19 cellular contexts compared by ENCODE assay signal in genomic region chr19:28929026-28929425, GRCh38.
A peak's percentile ranks its signal among the peaks of the same experiment; 100 is the strongest.
DNase-seq lines count a peak whose midpoint lies in the region; TF ChIP-seq lines count a peak whose summit lies in the region.
"Had no signal": no experiment of that assay in that cellular context is flagged by ENCODE, and none has a peak within 500 bp of the region (broad histone marks: within the 10 kb centered on the region; RNA-seq: fewer than 3 reads in every experiment).

No MANE protein-coding gene starts in this region.

- H3K27me3 ChIP-seq in mesenchymal stem cell (ENCODE audit: control insufficient read depth in 1 of 2, insufficient read depth in 1 of 2, low read length in 2 of 2) = no peaks in the 10 kb centered on the region
- H3K27me3 ChIP-seq in spleen (replicated peaks in 1 of 7) = no peaks in the 10 kb centered on the region
- H3K27me3 ChIP-seq: SJSA1 had no signal

- H3K9ac ChIP-seq in mesenchymal stem cell (ENCODE audit: low read length) = no peak overlapping the region

- H3K27ac ChIP-seq in mesenchymal stem cell (ENCODE audit: low read length, poor library complexity, severe bottlenecking) (peak overlapping the region; percentile 20), spleen (no peak overlapping the region)
- H3K27ac ChIP-seq: C4-2B, SJSA1 had no signal

- H2BK5ac ChIP-seq in mesenchymal stem cell (ENCODE audit: low read depth, low read length, poor library complexity, severe bottlenecking) = no peak overlapping the region

- intact Hi-C loops in spleen (cut with DNase I; ENCODE audit: low total_unique reads) = no loop called here

- H3K9me3 ChIP-seq in mesenchymal stem cell (ENCODE audit: control insufficient read depth, low read length) (no peaks in the 10 kb centered on the region), spleen (no peaks in the 10 kb centered on the region)

- no peak overlapping the region for H2AFZ ChIP-seq in mesenchymal stem cell (ENCODE audit: low read depth, low read length)

- H3K4me1 ChIP-seq in mesenchymal stem cell (ENCODE audit: control insufficient read depth, insufficient read depth, low read depth, low read length) (peaks cover 2% of the 10 kb centered on the region), spleen (no peaks in the 10 kb centered on the region)
- H3K4me1 ChIP-seq: SJSA1 had no signal

- H3K4me3 ChIP-seq in mesenchymal stem cell (ENCODE audit: insufficient read depth in 1 of 2, low read depth in 1 of 2, low read length in 2 of 2) (no peak overlapping the region), spleen (no peak overlapping the region)
- H3K4me3 ChIP-seq: SJSA1 had no signal

- no peak overlapping the region for H4K91ac ChIP-seq in mesenchymal stem cell (ENCODE audit: low read length)

- H2BK120ac ChIP-seq in mesenchymal stem cell (ENCODE audit: low read depth, low read length) = no peak overlapping the region

- no peak for TF ChIP-seq POLR2A in spleen (IDR thresholded peaks at IDR 0.05)

- no peaks in the 10 kb centered on the region for H3K79me1 ChIP-seq in mesenchymal stem cell (replicated peaks; ENCODE audit: low read length, poor library complexity, severe bottlenecking)

- no peak overlapping the region for H3K18ac ChIP-seq in mesenchymal stem cell (ENCODE audit: low read depth in 1 of 2, low read length in 2 of 2)

- H3K4me2 ChIP-seq in mesenchymal stem cell (ENCODE audit: low read length, poor library complexity, severe bottlenecking) = no peak overlapping the region

- H3K36me3 Mint-ChIP-seq in chondrocyte (ENCODE audit: low read depth) = peaks cover 5% of the 10 kb centered on the region

- 47% methylated on average over 3 of the region's 3 CpGs for whole genome bisulfite sequencing in mesenchymal stem cell
- WGBS in spleen, 5 donors = 62 to 76% (median 70%) methylated on average over 3 of the region's 3 CpGs

- H2BK15ac ChIP-seq in mesenchymal stem cell (ENCODE audit: low read depth, poor library complexity, severe bottlenecking) = no peak overlapping the region

- H3K27ac Mint-ChIP-seq in chondrocyte (ENCODE audit: unreplicated experiment) = peak overlapping the region; percentile 90
- H3K27ac Mint-ChIP-seq: CD8-positive, alpha-beta memory T cell had no signal

- H3K4me1 Mint-ChIP-seq in chondrocyte (ENCODE audit: low read depth) = peaks cover 20% of the 10 kb centered on the region
- H3K4me1 Mint-ChIP-seq: CD8-positive, alpha-beta memory T cell had no signal

- no peak overlapping the region for H3K23ac ChIP-seq in mesenchymal stem cell (ENCODE audit: low read length in 2 of 2)

- H3K36me3 ChIP-seq in mesenchymal stem cell (ENCODE audit: control insufficient read depth in 1 of 2, insufficient read depth in 2 of 2, low read depth in 1 of 2, low read length in 2 of 2) = no peaks in the 10 kb centered on the region
- H3K36me3 ChIP-seq in spleen = no peaks in the 10 kb centered on the region
- H3K36me3 ChIP-seq: SJSA1 had no signal

- H4K8ac ChIP-seq in mesenchymal stem cell (ENCODE audit: low read length) = no peak overlapping the region

- peaks cover 5% of the 10 kb centered on the region for H3K9me3 Mint-ChIP-seq in chondrocyte (ENCODE audit: low read depth)

- DNase-seq in ELR (ENCODE audit: low read depth) (peak; percentile 34), chondrocyte (ENCODE audit: low spot score) (no peak), mesenchymal stem cell (no peak), NCI-H1092 (lab: John Stamatoyannopoulos, UW) (no peak), spleen (no peak), H4 (ENCODE audit: low spot score) (no peak), globus pallidus (ENCODE audit: low spot score) (no peak)
- DNase-seq: Calu3; CD8-positive, alpha-beta memory T cell; DMS153; GF-D8; KG1; NCI-H1092 treated with DMSO at 0.1 percent for 48 hours; NCI-H2029 treated with DMSO at 0.1 percent for 48 hours; NCI-H2171; NCI-H524 treated with DMSO at 0.1 percent for 48 hours; OCI-M1 had no signal

- TF ChIP-seq CTCF in chondrocyte (IDR thresholded peaks at IDR 0.05) (no peak), spleen (IDR thresholded peaks at IDR 0.05 in 8 of 11, conservative IDR thresholded peaks at IDR 0.05 in 3 of 11) (no peak)

- no peak overlapping the region for H3K4ac ChIP-seq in mesenchymal stem cell (ENCODE audit: low read depth in 1 of 2, low read length in 2 of 2)

- no peak overlapping the region for H2AK5ac ChIP-seq in mesenchymal stem cell (ENCODE audit: low read length, severe bottlenecking)

- H3K27me3 Mint-ChIP-seq in chondrocyte (ENCODE audit: low read depth) = peaks cover 2% of the 10 kb centered on the region

- H3K14ac ChIP-seq in mesenchymal stem cell (ENCODE audit: low read length in 2 of 2) = no peak overlapping the region

- no peak overlapping the region for H3K4me3 Mint-ChIP-seq in chondrocyte (ENCODE audit: unreplicated experiment)
- H3K4me3 Mint-ChIP-seq: CD8-positive, alpha-beta memory T cell had no signal

- H2BK12ac ChIP-seq in mesenchymal stem cell (ENCODE audit: low read length in 2 of 2) = no peak overlapping the region
